Comparison of ENCODE assay signal across 26 cellular contexts in the genomic region with DNA sequence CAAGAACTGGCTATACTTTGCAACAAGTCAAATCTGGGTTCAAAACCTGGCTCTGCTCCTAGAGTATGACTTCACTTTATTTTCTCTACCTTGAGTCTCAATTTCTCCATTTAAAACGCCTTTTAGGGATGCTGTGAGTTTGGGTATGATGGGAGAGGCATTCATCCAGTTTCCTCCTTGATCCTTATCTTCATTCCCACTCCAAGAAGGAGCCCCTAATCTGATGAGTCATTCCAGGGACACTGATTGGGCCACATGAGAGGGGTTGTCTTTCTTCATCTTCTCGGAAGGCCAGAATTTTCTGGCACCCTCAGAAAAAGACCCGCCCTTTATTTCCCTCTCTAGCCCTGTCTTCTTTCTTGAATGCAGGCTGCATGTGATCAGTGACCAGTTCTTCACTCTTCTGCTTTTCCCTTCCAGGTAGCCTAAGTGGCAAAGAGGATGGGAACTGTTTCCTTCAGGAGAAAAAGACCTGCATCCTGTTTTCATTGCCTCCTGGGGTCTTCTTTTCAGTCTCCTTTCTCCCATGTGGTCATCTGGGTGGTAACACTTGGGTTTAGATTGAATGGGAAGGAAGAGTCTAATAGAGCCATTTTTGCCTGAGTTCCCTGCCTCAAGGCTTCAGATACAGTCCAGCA. TPM values are rescaled to one million over a fixed set of nuclear protein-coding genes. Genes with fewer than 3 reads are reported as not detected.
DNase-seq lines count a peak whose midpoint lies in the region; ATAC-seq and TF ChIP-seq lines count a peak whose summit lies in the region.
"Had no signal": no experiment of that assay in that cellular context is flagged by ENCODE, and none has a peak within 500 bp of the region (broad histone marks: within the 10 kb centered on the region; RNA-seq: fewer than 3 reads in every experiment).

No MANE protein-coding gene starts in this region.

- BruUV-seq in IMR-90 (replicated peaks; lab: Mats Ljungman, UMichigan) (no TSS peak), mammary epithelial cell (replicated peaks; lab: Mats Ljungman, UMichigan) (TSS peak; percentile 52)

- no peak overlapping the region for H2BK5ac ChIP-seq in IMR-90 (ENCODE audit: low read depth, low read length, poor library complexity, severe bottlenecking)

- no peaks in the 10 kb centered on the region for H3K9me3 ChIP-seq in IMR-90 (ENCODE audit: control insufficient read depth, insufficient read depth, low read length)
- H3K9me3 ChIP-seq in mammary epithelial cell (replicated peaks; ENCODE audit: insufficient read depth, low read length), result no peaks in the 10 kb centered on the region
- no peaks in the 10 kb centered on the region for H3K9me3 ChIP-seq in uterus
- H3K9me3 ChIP-seq: gastrocnemius medialis, thoracic aorta had no signal

- WGBS in IMR-90 (ENCODE audit: extremely low coverage in 2 of 2, insufficient read length in 1 of 2), 2 experiments, result no CpG with 5 or more reads among the region's 3 CpGs
- WGBS in mammary epithelial cell (ENCODE audit: low coverage, missing lambda C conversion rate), result 91% methylated on average over 3 of the region's 3 CpGs

- no peak overlapping the region for H3K14ac ChIP-seq in IMR-90 (replicated peaks; ENCODE audit: low read depth, low read length)

- no peaks in the 10 kb centered on the region for H3K79me1 ChIP-seq in IMR-90 (ENCODE audit: low read depth in 1 of 2, low read length in 2 of 2)

- no peaks in the 10 kb centered on the region for H3K9me1 ChIP-seq in IMR-90 (ENCODE audit: insufficient read depth, low read length)

- in situ Hi-C loops in IMR-90 (cut with MboI; ENCODE audit: low sequenced_read_pairs), result no loop called here
- in situ Hi-C loops in mammary epithelial cell (cut with MboI; ENCODE audit: low sequenced_read_pairs in 2 of 2), result no loop called here

- DNase-seq in IMR-90 (no peak), mammary epithelial cell (no peak), iPS DF 4.7 (ENCODE audit: extremely low read depth, low spot score) (peak; percentile 28), uterus (no peak), DMS114 treated with DMSO at 0.1 percent for 48 hours (lab: John Stamatoyannopoulos, UW; ENCODE audit: unreplicated experiment) (no peak)
- DNase-seq: activated CD8-positive, alpha-beta memory T cell treated with anti-CD3 and anti-CD28 coated beads, Interleukin-2, amount 10 ng/mL, durations not matched to agents 7 days and 5 days; activated T-cell treated with anti-CD3 and anti-CD28 coated beads, Interleukin-2, amount 50 U/mL, for 4 hours; CD8-positive, alpha-beta memory T cell; DMS 273 treated with DMSO at 0.1 percent for 48 hours; H9; hippocampal formation; left colon; NCI-H1694 treated with DMSO at 0.1 percent for 48 hours; NCI-H2171; NCI-H510A treated with DMSO at 0.1 percent for 48 hours; OCI-M1; posterior cingulate gyrus; right cardiac atrium; stimulated activated CD4-positive, alpha-beta T cell treated with anti-CD3 and anti-CD28 coated beads, Interleukin-2, amount 100 ng/mL, for 24 hours; stimulated activated CD8-positive, alpha-beta memory T cell treated with anti-CD3 and anti-CD28 coated beads, Interleukin-4, amount 100 ng/mL, for 48 hours; T-helper 1 cell had no signal

- TF ChIP-seq RAD21 in IMR-90 (IDR thresholded peaks at IDR 0.05; ENCODE audit: low read length), result no peak

- no peak overlapping the region for H2BK120ac ChIP-seq in IMR-90 (ENCODE audit: low read depth, low read length)

- no peak overlapping the region for H4K8ac ChIP-seq in IMR-90 (ENCODE audit: low read depth in 2 of 2, low read length in 2 of 2)

- no peak overlapping the region for H3K18ac ChIP-seq in IMR-90 (ENCODE audit: low read depth, low read length)

- no peak overlapping the region for H3K56ac ChIP-seq in IMR-90 (ENCODE audit: extremely low read depth, insufficient read depth, low read length)

- POLR2A ChIA-PET in IMR-90 (lab: Charles Lee; ENCODE audit: unreplicated experiment), result no interaction called here

- no peak for ATAC-seq in IMR-90 (ENCODE audit: low read depth)
- no peak for ATAC-seq in HG03135 (IDR thresholded peaks at IDR 0.05; ENCODE audit: unreplicated experiment)
- ATAC-seq: activated CD8-positive, alpha-beta memory T cell treated with anti-CD3 and anti-CD28 coated beads, Interleukin-2, amount 10 ng/mL, durations not matched to agents 7 days and 5 days; activated T-cell treated with anti-CD3 and anti-CD28 coated beads, Interleukin-2, amount 50 U/mL, for 4 hours; gastrocnemius medialis; right cardiac atrium had no signal

- dilution Hi-C loops in IMR-90 (cut with HindIII; ENCODE audit: low sequenced_read_pairs, unreplicated experiment), result no loop called here
- dilution Hi-C loops in mammary epithelial cell (cut with HindIII; ENCODE audit: low sequenced_read_pairs), result no loop called here

- H3K4ac ChIP-seq in IMR-90 (ENCODE audit: low read depth, low read length), result no peak overlapping the region

- H3K79me2 ChIP-seq in ACC112 (ENCODE audit: control insufficient read depth, insufficient read depth, low read length, unreplicated experiment) (no peaks in the 10 kb centered on the region), mammary epithelial cell (ENCODE audit: insufficient read depth, low read length) (no peaks in the 10 kb centered on the region)

- intact Hi-C loops in IMR-90 (cut with micrococcal nuclease) (no loop called here), mammary epithelial cell (cut with micrococcal nuclease) (no loop called here), uterus (cut with DNase I; ENCODE audit: low total_unique reads) (no loop called here)

- TF ChIP-seq POLR2A in IMR-90 (IDR thresholded peaks at IDR 0.05; ENCODE audit: low read depth, low read length) (no peak), uterus (IDR thresholded peaks at IDR 0.05) (no peak)

- H3K23ac ChIP-seq in IMR-90 (ENCODE audit: low read depth, low read length), result no peak overlapping the region

- H3K4me1 ChIP-seq in ACC112 (ENCODE audit: control insufficient read depth, insufficient read depth, low read length, unreplicated experiment), result peaks cover 37% of the 10 kb centered on the region
- H3K4me1 ChIP-seq in IMR-90 (ENCODE audit: control insufficient read depth, insufficient read depth, low read length), result peaks cover 10% of the 10 kb centered on the region
- no peaks in the 10 kb centered on the region for H3K4me1 ChIP-seq in mammary epithelial cell (ENCODE audit: insufficient read depth, low read length)
- H3K4me1 ChIP-seq in uterus, result no peaks in the 10 kb centered on the region

- H2AK5ac ChIP-seq in IMR-90 (ENCODE audit: low read depth, low read length), result no peak overlapping the region

- no peak overlapping the region for H4K91ac ChIP-seq in IMR-90 (ENCODE audit: insufficient read depth, low read depth, low read length)

- H3K27ac ChIP-seq in ACC112 (ENCODE audit: low read depth, low read length) (peak overlapping the region; percentile 64), IMR-90 (ENCODE audit: insufficient read depth, low read length) (no peak overlapping the region), mammary epithelial cell (ENCODE audit: insufficient read depth, low read depth, low read length) (no peak overlapping the region), uterus (no peak overlapping the region)
- H3K27ac ChIP-seq: gastrocnemius medialis, neural progenitor cell, thoracic aorta had no signal

- H3K27me3 ChIP-seq in ACC112 (ENCODE audit: insufficient read depth, low read length) (no peaks in the 10 kb centered on the region), IMR-90 (ENCODE audit: control insufficient read depth, insufficient read depth, low read length) (peaks cover 2% of the 10 kb centered on the region; the same call in 1 of the 2 replicates), mammary epithelial cell (ENCODE audit: insufficient read depth, low read length) (no peaks in the 10 kb centered on the region), uterus (no peaks in the 10 kb centered on the region)
- H3K27me3 ChIP-seq: gastrocnemius medialis, neural progenitor cell had no signal

- H4K20me1 ChIP-seq in IMR-90 (ENCODE audit: insufficient read depth, low read length) (no peaks in the 10 kb centered on the region), mammary epithelial cell (ENCODE audit: insufficient read depth, low read length) (no peaks in the 10 kb centered on the region)

- CTCF ChIA-PET in IMR-90 (lab: Yijun Ruan, JAX), result no interaction called here
- CTCF ChIA-PET in mammary epithelial cell (lab: Charles Lee; ENCODE audit: low non-redundant PET), result no interaction called here

- H3K36me3 ChIP-seq in ACC112 (ENCODE audit: insufficient read depth, low read length) (no peaks in the 10 kb centered on the region), IMR-90 (ENCODE audit: control insufficient read depth, insufficient read depth, low read length) (no peaks in the 10 kb centered on the region), mammary epithelial cell (ENCODE audit: insufficient read depth, low read length) (no peaks in the 10 kb centered on the region), uterus (no peaks in the 10 kb centered on the region)
- H3K36me3 ChIP-seq: gastrocnemius medialis, neural progenitor cell, thoracic aorta had no signal

- H2AFZ ChIP-seq in ACC112 (ENCODE audit: low read length, unreplicated experiment) (peak overlapping the region; percentile 51), IMR-90 (replicated peaks; ENCODE audit: low read length, poor library complexity) (peak overlapping the region; percentile 17), mammary epithelial cell (ENCODE audit: low read depth, low read length) (no peak overlapping the region)
- H2AFZ ChIP-seq: neural progenitor cell had no signal

- no peak for TF ChIP-seq CTCF in IMR-90 (conservative IDR thresholded peaks at IDR 0.05; ENCODE audit: low read depth, low read length)
- TF ChIP-seq CTCF in mammary epithelial cell (conservative IDR thresholded peaks at IDR 0.05 in 1 of 2, IDR thresholded peaks at IDR 0.05 in 1 of 2; ENCODE audit: extremely low read depth in 1 of 2, insufficient read depth in 1 of 2, low read depth in 1 of 2, low read length in 2 of 2), result no peak
- no peak for TF ChIP-seq CTCF in uterus (IDR thresholded peaks at IDR 0.05)

- no peak overlapping the region for H2AK9ac ChIP-seq in IMR-90 (replicated peaks; ENCODE audit: low read depth, low read length, poor library complexity)

- H3K4me3 ChIP-seq in ACC112 (ENCODE audit: low read depth, low read length) (no peak overlapping the region; the same call in 1 of the 2 replicates), IMR-90 (ENCODE audit: insufficient read depth, low read depth, low read length) (no peak overlapping the region), mammary epithelial cell (replicated peaks in 1 of 3; ENCODE audit: insufficient read depth in 1 of 3, low read depth in 2 of 3, low read length in 3 of 3) (no peak overlapping the region), uterus (no peak overlapping the region)
- H3K4me3 ChIP-seq: gastrocnemius medialis, neural progenitor cell, thoracic aorta had no signal

- H3K4me2 ChIP-seq in IMR-90 (ENCODE audit: low read depth, low read length), result no peak overlapping the region
- H3K4me2 ChIP-seq in mammary epithelial cell (ENCODE audit: insufficient read depth, low read depth, low read length), result no peak overlapping the region
- H3K4me2 ChIP-seq: neural progenitor cell had no signal

- H4K5ac ChIP-seq in IMR-90 (ENCODE audit: low read depth, low read length), result no peak overlapping the region

- H3K9ac ChIP-seq in IMR-90 (ENCODE audit: low read depth, low read length) (no peak overlapping the region), mammary epithelial cell (ENCODE audit: insufficient read depth, low read length) (no peak overlapping the region)
- H3K9ac ChIP-seq: neural progenitor cell had no signal

- no peak overlapping the region for H2BK20ac ChIP-seq in IMR-90 (ENCODE audit: low read depth, low read length)

- no peak overlapping the region for H2BK15ac ChIP-seq in IMR-90 (ENCODE audit: low read depth, low read length)

RNA-seq across cellular contexts. Expression of a gene that starts 32.1 kb away (rescaled TPM):
- total RNA-seq in IMR-90 (2012; rRNA removed) (6.5 and 18.3 TPM in 2 replicates), mammary epithelial cell (10 to 100 TPM; 56.6 to 75.0 TPM), uterus (100 to 1,000 TPM; 114 to 340 (median 203) TPM)
- polyA plus RNA-seq in IMR-90 (2012; rRNA removed) (7.6 and 8.1 TPM in 2 replicates), mammary epithelial cell (4.7 TPM)
- polyA plus RNA-seq in IMR-90 (2012; cell fraction: cytosol; rRNA removed), result 4.4 and 6.0 TPM in 2 replicates
- 4.8 and 12.4 TPM in 2 replicates for polyA plus RNA-seq in IMR-90 (2012; cell fraction: nucleus; rRNA removed; ENCODE audit: low replicate concordance)
- polyA minus RNA-seq in mammary epithelial cell, result 27.0 TPM
